19 cellular contexts compared by ENCODE assay signal in the genomic region with DNA sequence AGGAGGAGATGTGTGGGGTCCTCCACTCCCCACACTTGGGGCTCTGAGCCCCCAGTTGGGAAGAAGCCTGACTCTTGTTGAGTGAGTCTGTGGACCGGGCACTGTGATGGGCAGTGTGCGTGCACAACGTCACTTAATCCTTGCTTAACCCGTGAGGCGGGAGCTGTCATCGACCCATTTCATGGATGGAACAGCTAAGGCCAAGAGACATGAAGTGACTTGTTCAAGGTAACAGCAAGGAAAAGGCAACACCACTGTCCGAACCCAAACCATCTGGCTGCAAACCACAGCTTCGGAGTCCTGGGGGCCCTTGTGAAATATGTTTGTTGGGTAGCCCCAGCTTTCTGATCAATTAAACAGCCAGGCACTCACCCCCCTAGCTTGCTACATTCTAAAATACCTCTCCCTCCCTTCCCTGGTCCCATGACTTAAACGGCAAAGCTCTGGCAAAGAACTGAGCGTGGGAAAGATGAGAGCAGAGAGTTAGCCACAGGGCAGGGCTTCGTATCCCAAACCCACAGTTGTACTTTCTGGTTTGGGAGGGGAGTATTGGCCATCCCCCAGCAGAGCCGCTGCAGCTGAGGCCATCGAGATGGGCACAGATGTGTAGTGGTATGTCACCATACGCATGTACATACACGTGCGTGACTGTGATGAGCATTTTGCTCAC. TPM values are rescaled to one million over a fixed set of nuclear protein-coding genes. Genes with fewer than 3 reads are reported as not detected.
DNase-seq lines count a peak whose midpoint lies in the region; ATAC-seq, FAIRE-seq and TF ChIP-seq lines count a peak whose summit lies in the region.
"Had no signal": no experiment of that assay in that cellular context is flagged by ENCODE, and none has a peak within 500 bp of the region (broad histone marks: within the 10 kb centered on the region; RNA-seq: fewer than 3 reads in every experiment).

No MANE protein-coding gene starts in this region.

- FAIRE-seq in H1 (lab: Jason Lieb, UNC) = no peak
- FAIRE-seq: H54 had no signal

- H3K27me3 ChIP-seq in H1 (replicated peaks in 1 of 4; ENCODE audit: control insufficient read depth in 3 of 4, extremely low read depth in 1 of 4, insufficient read depth in 3 of 4, low read length in 3 of 4) (no peaks in the 10 kb centered on the region), neuronal stem cell (ENCODE audit: control insufficient read depth in 3 of 3, insufficient read depth in 3 of 3, low read depth in 1 of 3, low read length in 3 of 3) (no peaks in the 10 kb centered on the region), smooth muscle cell (ENCODE audit: low read depth) (no peaks in the 10 kb centered on the region)
- H3K27me3 ChIP-seq: MG63 had no signal

- H3K27me3 Mint-ChIP-seq in natural killer cell treated with Interleukin-12 subunit alpha and Interleukin-12 subunit beta and Interleukin-15 and Interleukin-18, amount 100 ng/mL, for 72 hours = no peaks in the 10 kb centered on the region
- no peaks in the 10 kb centered on the region for H3K27me3 Mint-ChIP-seq in natural killer cell (ENCODE audit: low read depth in 2 of 2)

- no peak overlapping the region for H3K18ac ChIP-seq in H1 (ENCODE audit: extremely low read depth, low read length)
- no peak overlapping the region for H3K18ac ChIP-seq in neuronal stem cell (ENCODE audit: low read length)

- no peak for ATAC-seq in natural killer cell treated with Interleukin-12 subunit alpha and Interleukin-12 subunit beta and Interleukin-15 and Interleukin-18, amount 100 ng/mL, for 72 hours
- ATAC-seq in natural killer cell = no peak
- ATAC-seq: Panc1 had no signal

- no peaks in the 10 kb centered on the region for H3K4me1 Mint-ChIP-seq in natural killer cell treated with Interleukin-12 subunit alpha and Interleukin-12 subunit beta and Interleukin-15 and Interleukin-18, amount 100 ng/mL, for 72 hours (ENCODE audit: low read depth in 2 of 2)
- no peaks in the 10 kb centered on the region for H3K4me1 Mint-ChIP-seq in natural killer cell

- no peak overlapping the region for H3K4me3 Mint-ChIP-seq in natural killer cell treated with Interleukin-12 subunit alpha and Interleukin-12 subunit beta and Interleukin-15 and Interleukin-18, amount 100 ng/mL, for 72 hours
- H3K4me3 Mint-ChIP-seq in natural killer cell = no peak overlapping the region

- intact Hi-C loops in natural killer cell (cut with micrococcal nuclease) = no loop called here

- H3K9ac ChIP-seq in H1 (replicated peaks in 1 of 4; ENCODE audit: extremely low read depth in 1 of 4, low read depth in 3 of 4, low read length in 3 of 4) = no peak overlapping the region
- peak overlapping the region; percentile 54 for H3K9ac ChIP-seq in neuronal stem cell (ENCODE audit: low read depth, low read length, poor library complexity)
- no peak overlapping the region for H3K9ac ChIP-seq in smooth muscle cell (ENCODE audit: low read depth)

- no peak overlapping the region for H3K14ac ChIP-seq in H1 (ENCODE audit: insufficient read length)
- peak overlapping the region; percentile 60 for H3K14ac ChIP-seq in neuronal stem cell (ENCODE audit: low read length)

- no peak overlapping the region for H3K4me2 ChIP-seq in H1 (ENCODE audit: insufficient read depth in 1 of 2, low read depth in 2 of 2, low read length in 2 of 2)
- H3K4me2 ChIP-seq in neuronal stem cell (ENCODE audit: insufficient read depth, low read length, poor library complexity, severe bottlenecking) = no peak overlapping the region
- no peak overlapping the region for H3K4me2 ChIP-seq in smooth muscle cell

- H4K20me1 ChIP-seq in H1 (replicated peaks in 1 of 2; ENCODE audit: control insufficient read depth in 1 of 2, insufficient read depth in 2 of 2, low read length in 2 of 2) = peaks cover 11 to 38% of the 10 kb centered on the region in 2 experiments
- H4K20me1 ChIP-seq in smooth muscle cell (ENCODE audit: low read depth) = peaks cover 83% of the 10 kb centered on the region

- H3K56ac ChIP-seq in H1 (replicated peaks; ENCODE audit: insufficient read length, low read depth, low read length) = no peak overlapping the region

- H3K36me3 ChIP-seq in H1 (ENCODE audit: control insufficient read depth in 2 of 4, insufficient read depth in 4 of 4, low read length in 3 of 4) = peaks cover 31 to 73% (median 62%) of the 10 kb centered on the region in 4 experiments
- H3K36me3 ChIP-seq in neuronal stem cell (replicated peaks in 1 of 2; ENCODE audit: control insufficient read depth in 2 of 2, insufficient read depth in 2 of 2, low read length in 2 of 2) = peaks cover 71 to 98% of the 10 kb centered on the region in 2 donors
- peaks cover 7% of the 10 kb centered on the region for H3K36me3 ChIP-seq in smooth muscle cell (ENCODE audit: low read depth)
- H3K36me3 ChIP-seq: MG63 had no signal

- H2BK5ac ChIP-seq in H1 (ENCODE audit: low read depth, low read length) (no peak overlapping the region), neuronal stem cell (ENCODE audit: low read length) (no peak overlapping the region)

- H3K23ac ChIP-seq in H1 (ENCODE audit: insufficient read length) = no peak overlapping the region
- peak overlapping the region; percentile 25 for H3K23ac ChIP-seq in neuronal stem cell (ENCODE audit: low read depth, low read length, poor library complexity)

- H3K4me1 ChIP-seq in H1 (replicated peaks in 1 of 4; ENCODE audit: control insufficient read depth in 3 of 4, insufficient read depth in 4 of 4, low read length in 3 of 4) = no peaks in the 10 kb centered on the region
- no peaks in the 10 kb centered on the region for H3K4me1 ChIP-seq in neuronal stem cell (ENCODE audit: control insufficient read depth in 2 of 2, insufficient read depth in 1 of 2, low read depth in 1 of 2, low read length in 2 of 2)
- no peaks in the 10 kb centered on the region for H3K4me1 ChIP-seq in smooth muscle cell (ENCODE audit: low read depth)

- H2AFZ ChIP-seq in H1 (ENCODE audit: low read length) (no peak overlapping the region), neuronal stem cell (ENCODE audit: low read length) (no peak overlapping the region), smooth muscle cell (ENCODE audit: low read depth) (no peak overlapping the region)

- no peaks in the 10 kb centered on the region for H3K9me3 ChIP-seq in H1 (ENCODE audit: insufficient read depth in 2 of 2, low read depth in 1 of 2, low read length in 1 of 2)
- H3K9me3 ChIP-seq in neuronal stem cell (replicated peaks in 1 of 2; ENCODE audit: control insufficient read depth in 2 of 2, insufficient read depth in 1 of 2, low read depth in 1 of 2, low read length in 2 of 2) = peaks cover 0 to 3% of the 10 kb centered on the region in 2 donors
- H3K9me3 ChIP-seq in smooth muscle cell (replicated peaks; ENCODE audit: low read depth) = no peaks in the 10 kb centered on the region
- H3K9me3 ChIP-seq: MG63 had no signal

- peaks cover 4% of the 10 kb centered on the region for H3F3A ChIP-seq in smooth muscle cell (ENCODE audit: low read depth)

- no peak overlapping the region for H2BK20ac ChIP-seq in H1 (ENCODE audit: low read length)

- H4K8ac ChIP-seq in H1 (ENCODE audit: extremely low read depth, insufficient read depth, low read length) = no peak overlapping the region
- peak overlapping the region; percentile 53 for H4K8ac ChIP-seq in neuronal stem cell (ENCODE audit: low read depth, low read length)

- H2BK12ac ChIP-seq in H1 (ENCODE audit: low read depth, low read length) (no peak overlapping the region), neuronal stem cell (ENCODE audit: low read length) (no peak overlapping the region)

- H3K36me3 Mint-ChIP-seq in natural killer cell treated with Interleukin-12 subunit alpha and Interleukin-12 subunit beta and Interleukin-15 and Interleukin-18, amount 100 ng/mL, for 72 hours = no peaks in the 10 kb centered on the region
- H3K36me3 Mint-ChIP-seq in natural killer cell = no peaks in the 10 kb centered on the region

- TF ChIP-seq POLR2A in H1 (IDR thresholded peaks at IDR 0.05; ENCODE audit: control extremely low read depth in 1 of 2, low read depth in 2 of 2, low read length in 2 of 2) = no peak

- H2BK15ac ChIP-seq in H1 (ENCODE audit: low read length) (no peak overlapping the region), neuronal stem cell (ENCODE audit: low read length) (no peak overlapping the region)

- WGBS in H1 (ENCODE audit: extremely low coverage in 1 of 2, insufficient coverage in 1 of 2, insufficient read length in 1 of 2, insufficient replicate concordance in 2 of 2, low coverage in 1 of 2, low lambda C conversion rate in 2 of 2, missing lambda C conversion rate in 1 of 2), 2 experiments = 92% methylated on average over 16 of the region's 16 CpGs; no CpG with 5 or more reads in 1 of the 2 experiments
- WGBS in neuronal stem cell (ENCODE audit: extremely low coverage in 2 of 2, insufficient read length in 2 of 2, insufficient replicate concordance in 1 of 2), 2 donors = no CpG with 5 or more reads among the region's 16 CpGs
- 96% methylated on average over 16 of the region's 16 CpGs for WGBS in smooth muscle cell (ENCODE audit: low lambda C conversion rate)

- no peak for TF ChIP-seq CTCF in natural killer cell (IDR thresholded peaks at IDR 0.05)
- no peak for TF ChIP-seq CTCF in H1 (IDR thresholded peaks at IDR 0.05; ENCODE audit: control extremely low read depth in 1 of 3, insufficient read depth in 1 of 3, low read depth in 1 of 3, low read length in 3 of 3)
- TF ChIP-seq CTCF in smooth muscle cell (IDR thresholded peaks at IDR 0.05; ENCODE audit: borderline replicate concordance, insufficient read depth, poor library complexity, severe bottlenecking) = no peak

- no peak overlapping the region for H3K27ac Mint-ChIP-seq in natural killer cell treated with Interleukin-12 subunit alpha and Interleukin-12 subunit beta and Interleukin-15 and Interleukin-18, amount 100 ng/mL, for 72 hours
- H3K27ac Mint-ChIP-seq in natural killer cell = no peak overlapping the region

- CTCF ChIA-PET in H1 (lab: Charles Lee; ENCODE audit: partially characterized antibody) = interaction anchor here (0.9 to 2.2 kb wide), 6 partner anchors 12 to 57 kb away, joined by 3 to 8 read pairs (median 4); no protein-coding TSS in a partner anchor

- H3K79me1 ChIP-seq in H1 (ENCODE audit: low read depth, low read length) (peaks cover 11% of the 10 kb centered on the region), neuronal stem cell (ENCODE audit: low read depth, low read length) (peaks cover 20% of the 10 kb centered on the region)

- H3K27ac ChIP-seq in H1 (ENCODE audit: low read depth, low read length) = no peak overlapping the region
- peak overlapping the region; percentile 11 for H3K27ac ChIP-seq in neuronal stem cell (replicated peaks; ENCODE audit: low read length)
- H3K27ac ChIP-seq in smooth muscle cell (ENCODE audit: low read depth) = no peak overlapping the region
- H3K27ac ChIP-seq: C4-2B had no signal

- H3K9me3 Mint-ChIP-seq in natural killer cell treated with Interleukin-12 subunit alpha and Interleukin-12 subunit beta and Interleukin-15 and Interleukin-18, amount 100 ng/mL, for 72 hours = no peaks in the 10 kb centered on the region
- H3K9me3 Mint-ChIP-seq in natural killer cell = no peaks in the 10 kb centered on the region

- TF ChIP-seq RAD21 in H1 (IDR thresholded peaks at IDR 0.05 in 1 of 2, conservative IDR thresholded peaks at IDR 0.05 in 1 of 2; ENCODE audit: low read depth in 2 of 2, low read length in 2 of 2) = no peak

- H3K4me3 ChIP-seq in H1 (ENCODE audit: extremely low read depth in 1 of 4, insufficient read depth in 2 of 4, low read depth in 3 of 4, low read length in 4 of 4) = no peak overlapping the region
- H3K4me3 ChIP-seq in neuronal stem cell (ENCODE audit: low read length in 2 of 2) = peak overlapping the region in 1 of 2 donors; percentile 55
- no peak overlapping the region for H3K4me3 ChIP-seq in smooth muscle cell
- H3K4me3 ChIP-seq: MG63 had no signal

- H4K91ac ChIP-seq in H1 (replicated peaks; ENCODE audit: insufficient read length, low read length) = no peak overlapping the region
- no peak overlapping the region for H4K91ac ChIP-seq in neuronal stem cell (ENCODE audit: low read depth, low read length, poor library complexity)

- peak; percentile 45 for DNase-seq in natural killer cell treated with Interleukin-12 subunit alpha and Interleukin-12 subunit beta and Interleukin-15 and Interleukin-18, amount 100 ng/mL, for 72 hours (ENCODE audit: low spot score)
- DNase-seq in natural killer cell = no peak
- DNase-seq in H1 (ENCODE audit: low read depth in 1 of 2, low spot score in 2 of 2) = no peak
- no peak for DNase-seq in neuronal stem cell (ENCODE audit: low spot score)
- no peak for DNase-seq in C1 segment of cervical spinal cord (lab: John Stamatoyannopoulos, UW)
- no peak for DNase-seq in HK-2 (ENCODE audit: unreplicated experiment)
- DNase-seq in smooth muscle cell (lab: John Stamatoyannopoulos, UW; ENCODE audit: unreplicated experiment) = no peak
- DNase-seq in NK-92 treated with Interleukin-12 subunit alpha and Interleukin-12 subunit beta, amount 100 ng/mL, for 24 hours (lab: John Stamatoyannopoulos, UW) = no peak
- DNase-seq: GF-D8, Karpas-422, MG63, NCI-H1092, NCI-H146, NCI-H2081, NCI-H748 treated with DMSO at 0.1 percent for 48 hours, SHP77 treated with DMSO at 0.1 percent for 48 hours had no signal

- POLR2A ChIA-PET in H1 (lab: Charles Lee; ENCODE audit: partially characterized antibody) = interaction anchor here (1.0 to 2.8 kb wide), 9 partner anchors 9 to 54 kb away, joined by 3 to 7 read pairs (median 4); no protein-coding TSS in a partner anchor

- H3K79me2 ChIP-seq in H1 (ENCODE audit: control insufficient read depth in 1 of 2, insufficient read depth in 2 of 2, low read length in 2 of 2) = no peaks in the 10 kb centered on the region
- no peaks in the 10 kb centered on the region for H3K79me2 ChIP-seq in smooth muscle cell (ENCODE audit: low read depth)

- TF ChIP-seq EP300 in H1 (IDR thresholded peaks at IDR 0.05; ENCODE audit: borderline replicate concordance in 1 of 2, low read depth in 2 of 2, low read length in 2 of 2) = no peak

- no peak overlapping the region for H4K5ac ChIP-seq in H1 (ENCODE audit: insufficient read length, low read depth, low read length)

- H3K4ac ChIP-seq in H1 (replicated peaks; ENCODE audit: insufficient read length, low read depth, low read length) (no peak overlapping the region), neuronal stem cell (ENCODE audit: low read length) (no peak overlapping the region)

- H3K23me2 ChIP-seq in H1 (ENCODE audit: low read depth, low read length) = no peaks in the 10 kb centered on the region

- H2BK120ac ChIP-seq in H1 (replicated peaks; ENCODE audit: low read depth, low read length) = no peak overlapping the region
- H2BK120ac ChIP-seq in neuronal stem cell (ENCODE audit: low read depth, low read length) = peak overlapping the region; percentile 33

- H2AK5ac ChIP-seq in H1 (ENCODE audit: low read depth, low read length) = no peak overlapping the region
- peak overlapping the region; percentile 80 for H2AK5ac ChIP-seq in neuronal stem cell (ENCODE audit: low read depth, low read length)

RNA-seq across cellular contexts. Expression of a gene that starts 26.2 kb away (rescaled TPM):
- total RNA-seq in natural killer cell treated with Interleukin-12 subunit alpha and Interleukin-12 subunit beta and Interleukin-15 and Interleukin-18, amount 100 ng/mL, for 72 hours = 10 to 100 TPM; 69.1 to 90.1 TPM
- total RNA-seq in natural killer cell (10 to 100 TPM; 30.4 to 52.7 (median 34.4) TPM), smooth muscle cell (279 and 332 TPM in 2 replicates)
- total RNA-seq in H1 (2021; fragmentation: NEBNext Ultra II Directional; extraction: Animal tissue kit (Norgen Biotek cat#: 25700)) = 499 and 526 TPM in 2 replicates
- polyA plus RNA-seq in H1 (2011; rRNA removed) (635 and 701 TPM in 2 replicates), smooth muscle cell (285 and 495 TPM in 2 replicates)
- polyA plus RNA-seq in H1 (2011; cell fraction: cytosol; rRNA removed) = 497 TPM
- 671 TPM for polyA plus RNA-seq in H1 (2011; cell fraction: nucleus; rRNA removed)
- 387 to 431 TPM (median 414 TPM) in 4 replicates for polyA plus RNA-seq in H1 (2012, experiment 1 of 2)
- 532 TPM for polyA plus RNA-seq in H1 (2012, experiment 2 of 2)
- 1,100 TPM for polyA plus RNA-seq in H1 (2013, experiment 1 of 2)
- 1,238 TPM for polyA plus RNA-seq in H1 (2013, experiment 2 of 2)
- polyA minus RNA-seq in H1 (2011; rRNA and poly(A)+ RNA removed) = 977 and 989 TPM in 2 replicates
- 321 TPM for polyA minus RNA-seq in H1 (2011; cell fraction: cytosol; rRNA and poly(A)+ RNA removed)
- 205 TPM for polyA minus RNA-seq in H1 (2011; cell fraction: nucleus; rRNA and poly(A)+ RNA removed)
- 515 TPM for polyA plus RNA-seq in neuronal stem cell (2013, experiment 1 of 2)
- polyA plus RNA-seq in neuronal stem cell (2013, experiment 2 of 2) = 508 TPM

RNA-seq across cellular contexts. Expression of a gene that starts 37.0 kb away (rescaled TPM):
- total RNA-seq in natural killer cell treated with Interleukin-12 subunit alpha and Interleukin-12 subunit beta and Interleukin-15 and Interleukin-18, amount 100 ng/mL, for 72 hours = 10 to 100 TPM; 13.2 to 14.0 TPM
- total RNA-seq in natural killer cell = 10 to 100 TPM; 10.8 to 17.8 (median 11.5) TPM
- 40.2 and 43.8 TPM in 2 replicates for total RNA-seq in H1 (2021; fragmentation: NEBNext Ultra II Directional; extraction: Animal tissue kit (Norgen Biotek cat#: 25700))
- polyA plus RNA-seq in H1 (2011; rRNA removed) = 76.3 and 113 TPM in 2 replicates
- polyA plus RNA-seq in H1 (2011; cell fraction: cytosol; rRNA removed) = 75.7 TPM
- polyA plus RNA-seq in H1 (2011; cell fraction: nucleus; rRNA removed) = 349 TPM
- polyA plus RNA-seq in H1 (2012, experiment 1 of 2) = 35.5 to 56.1 TPM (median 47.0 TPM) in 4 replicates
- 45.1 TPM for polyA plus RNA-seq in H1 (2012, experiment 2 of 2)
- 69.5 TPM for polyA plus RNA-seq in H1 (2013, experiment 1 of 2)
- 71.8 TPM for polyA plus RNA-seq in H1 (2013, experiment 2 of 2)
- polyA minus RNA-seq in H1 (2011; rRNA and poly(A)+ RNA removed) = 31.1 and 40.9 TPM in 2 replicates
- 34.5 TPM for polyA minus RNA-seq in H1 (2011; cell fraction: cytosol; rRNA and poly(A)+ RNA removed)
- 39.8 TPM for polyA minus RNA-seq in H1 (2011; cell fraction: nucleus; rRNA and poly(A)+ RNA removed)
- polyA plus RNA-seq in neuronal stem cell (2013, experiment 1 of 2) = 25.1 TPM
- 25.6 TPM for polyA plus RNA-seq in neuronal stem cell (2013, experiment 2 of 2)
- total RNA-seq in smooth muscle cell = 6.7 and 8.9 TPM in 2 replicates
- polyA plus RNA-seq in smooth muscle cell = 13.8 and 28.9 TPM in 2 replicates

RNA-seq across cellular contexts. Expression of a gene that starts 37.5 kb away (rescaled TPM):
- 10 to 100 TPM; 50.4 to 56.5 TPM for total RNA-seq in natural killer cell treated with Interleukin-12 subunit alpha and Interleukin-12 subunit beta and Interleukin-15 and Interleukin-18, amount 100 ng/mL, for 72 hours
- total RNA-seq in natural killer cell (10 to 100 TPM in 2 of 3 donors, 1 to 10 TPM in 1; 9.3 to 17.2 (median 10.2) TPM), smooth muscle cell (122 and 144 TPM in 2 replicates)
- 115 and 116 TPM in 2 replicates for total RNA-seq in H1 (2021; fragmentation: NEBNext Ultra II Directional; extraction: Animal tissue kit (Norgen Biotek cat#: 25700))
- polyA plus RNA-seq in H1 (2011; rRNA removed) (141 and 160 TPM in 2 replicates), smooth muscle cell (176 and 266 TPM in 2 replicates)
- polyA plus RNA-seq in H1 (2011; cell fraction: cytosol; rRNA removed) = 127 TPM
- polyA plus RNA-seq in H1 (2011; cell fraction: nucleus; rRNA removed) = 141 TPM
- polyA plus RNA-seq in H1 (2012, experiment 1 of 2) = 83.3 to 97.8 TPM (median 90.8 TPM) in 4 replicates
- polyA plus RNA-seq in H1 (2012, experiment 2 of 2) = 40.1 TPM
- 153 TPM for polyA plus RNA-seq in H1 (2013, experiment 1 of 2)
- 174 TPM for polyA plus RNA-seq in H1 (2013, experiment 2 of 2)
- 251 and 278 TPM in 2 replicates for polyA minus RNA-seq in H1 (2011; rRNA and poly(A)+ RNA removed)
- polyA minus RNA-seq in H1 (2011; cell fraction: cytosol; rRNA and poly(A)+ RNA removed) = 150 TPM
- 146 TPM for polyA minus RNA-seq in H1 (2011; cell fraction: nucleus; rRNA and poly(A)+ RNA removed)
- polyA plus RNA-seq in neuronal stem cell (2013, experiment 1 of 2) = 171 TPM
- polyA plus RNA-seq in neuronal stem cell (2013, experiment 2 of 2) = 174 TPM
